31 cellular contexts compared by ENCODE assay signal in genomic region chr1:94827434-94827833, GRCh38. TPM values are rescaled to one million over a fixed set of nuclear protein-coding genes. Genes with fewer than 3 reads are reported as not detected.
"Had no signal": no experiment of that assay in that cellular context is flagged by ENCODE, and none has a peak within 500 bp of the region (broad histone marks: within the 10 kb centered on the region; RNA-seq: fewer than 3 reads in every experiment).

No MANE protein-coding gene starts in this region.

- H3K9me3 Mint-ChIP-seq: activated CD4-positive, alpha-beta T cell treated with anti-CD3 and anti-CD28 coated beads, Interleukin-2, amount 10 ng/mL, durations not matched to agents 7 days and 5 days; activated naive CD4-positive, alpha-beta T cell treated with anti-CD3 and anti-CD28 coated beads, Interleukin-2, amount 50 U/mL, for 24 hours; activated naive CD8-positive, alpha-beta T cell treated with anti-CD3 and anti-CD28 coated beads, Interleukin-2, amount 10 ng/mL, durations not matched to agents 7 days and 5 days; activated T-cell treated with anti-CD3 and anti-CD28 coated beads, Interleukin-2, amount 50 U/mL, for 24 hours; activated T-helper 2 cell treated with anti-CD3 and anti-CD28 coated beads, Interferon-gamma antibody, Interleukin-2, Interleukin-4, amounts not matched to agents 10 μg/mL and 5 μg/mL and 100 μg/mL, durations not matched to agents 14 hours and 24 hours and 36 hours; central memory CD8-positive, alpha-beta T cell; T-helper 1 cell treated with Interleukin-12 subunit alpha and Interleukin-12 subunit beta and Interleukin-4 antibody, amounts not matched to agents 30 μg/mL and 1 μg/mL, for 36 hours; T-helper 2 cell treated with Interferon-gamma antibody and Interleukin-4, amounts not matched to agents 5 μg/mL and 100 μg/mL, for 36 hours had no signal

- H3K4me3 Mint-ChIP-seq: activated CD4-positive, alpha-beta T cell treated with anti-CD3 and anti-CD28 coated beads for 36 hours; activated CD4-positive, alpha-beta T cell treated with anti-CD3 and anti-CD28 coated beads, Interleukin-2, amount 10 ng/mL, durations not matched to agents 7 days and 5 days; activated CD8-positive, alpha-beta T cell treated with anti-CD3 and anti-CD28 coated beads, Interleukin-2, amount 10 ng/mL, durations not matched to agents 7 days and 5 days; activated naive CD4-positive, alpha-beta T cell treated with anti-CD3 and anti-CD28 coated beads, Interleukin-2, amount 50 U/mL, for 24 hours; activated naive CD8-positive, alpha-beta T cell treated with anti-CD3 and anti-CD28 coated beads, Interleukin-2, amount 10 ng/mL, durations not matched to agents 7 days and 5 days; activated T-cell treated with anti-CD3 and anti-CD28 coated beads, Interleukin-2, amount 50 U/mL, for 24 hours; central memory CD8-positive, alpha-beta T cell; T-helper 1 cell treated with Interleukin-12 subunit alpha and Interleukin-12 subunit beta and Interleukin-4 antibody, amounts not matched to agents 30 μg/mL and 1 μg/mL, for 36 hours; T-helper 2 cell treated with Interferon-gamma antibody and Interleukin-4, amounts not matched to agents 5 μg/mL and 100 μg/mL, for 36 hours had no signal

- H3K9me3 ChIP-seq: ascending aorta had no signal

- H3K36me3 Mint-ChIP-seq: activated naive CD4-positive, alpha-beta T cell treated with anti-CD3 and anti-CD28 coated beads, Interleukin-2, amount 50 U/mL, for 24 hours; activated naive CD8-positive, alpha-beta T cell treated with anti-CD3 and anti-CD28 coated beads, Interleukin-2, amount 10 ng/mL, durations not matched to agents 7 days and 5 days had no signal

- H3K4me3 ChIP-seq: ascending aorta, cardiac muscle cell, PC-9 had no signal

- H3K4me1 Mint-ChIP-seq: activated CD4-positive, alpha-beta T cell treated with anti-CD3 and anti-CD28 coated beads for 36 hours; activated CD4-positive, alpha-beta T cell treated with anti-CD3 and anti-CD28 coated beads, Interleukin-2, amount 10 ng/mL, durations not matched to agents 7 days and 5 days; activated naive CD4-positive, alpha-beta T cell treated with anti-CD3 and anti-CD28 coated beads, Interleukin-2, amount 50 U/mL, for 24 hours; activated naive CD8-positive, alpha-beta T cell treated with anti-CD3 and anti-CD28 coated beads, Interleukin-2, amount 10 ng/mL, durations not matched to agents 7 days and 5 days; central memory CD8-positive, alpha-beta T cell had no signal

- H3K27ac Mint-ChIP-seq: activated CD4-positive, alpha-beta T cell treated with anti-CD3 and anti-CD28 coated beads for 36 hours; activated CD4-positive, alpha-beta T cell treated with anti-CD3 and anti-CD28 coated beads, Interleukin-2, amount 10 ng/mL, durations not matched to agents 7 days and 5 days; activated CD8-positive, alpha-beta T cell treated with anti-CD3 and anti-CD28 coated beads, Interleukin-2, amount 10 ng/mL, durations not matched to agents 7 days and 5 days; activated naive CD4-positive, alpha-beta T cell treated with anti-CD3 and anti-CD28 coated beads, Interleukin-2, amount 50 U/mL, for 24 hours; activated naive CD8-positive, alpha-beta T cell treated with anti-CD3 and anti-CD28 coated beads, Interleukin-2, amount 10 ng/mL, durations not matched to agents 7 days and 5 days; activated T-cell treated with anti-CD3 and anti-CD28 coated beads, Interleukin-2, amount 50 U/mL, for 24 hours; activated T-helper 2 cell treated with anti-CD3 and anti-CD28 coated beads, Interferon-gamma antibody, Interleukin-2, Interleukin-4, amounts not matched to agents 10 μg/mL and 5 μg/mL and 100 μg/mL, durations not matched to agents 14 hours and 24 hours and 36 hours; T-helper 1 cell treated with Interleukin-12 subunit alpha and Interleukin-12 subunit beta and Interleukin-4 antibody, amounts not matched to agents 30 μg/mL and 1 μg/mL, for 36 hours; T-helper 2 cell treated with Interferon-gamma antibody and Interleukin-4, amounts not matched to agents 5 μg/mL and 100 μg/mL, for 36 hours had no signal

- DNase-seq: activated CD4-positive, alpha-beta T cell treated with anti-CD3 and anti-CD28 coated beads for 36 hours; activated CD4-positive, alpha-beta T cell treated with anti-CD3 and anti-CD28 coated beads, Interleukin-2, amount 10 ng/mL, durations not matched to agents 7 days and 5 days; activated CD4-positive, alpha-beta T cell treated with anti-CD3 and anti-CD28 coated beads, Interleukin-2, amount 50 U/mL, for 48 hours; activated CD8-positive, alpha-beta T cell treated with anti-CD3 and anti-CD28 coated beads, Interleukin-2, amount 10 ng/mL, durations not matched to agents 7 days and 5 days; activated gamma-delta T cell; activated naive CD4-positive, alpha-beta T cell treated with Interleukin-2 at 50 U/mL for 16 hours; activated naive CD8-positive, alpha-beta T cell treated with anti-CD3 and anti-CD28 coated beads, Interleukin-2, amount 10 ng/mL, durations not matched to agents 7 days and 5 days; activated T-cell treated with anti-CD3 and anti-CD28 coated beads, Interleukin-2, amount 50 U/mL, for 24 hours; amygdala; MM.1S; MV-4-11; NCI-H1092; NCI-H1436 treated with DMSO at 0.1 percent for 48 hours; NCI-H1694 treated with DMSO at 0.1 percent for 48 hours; NCI-H2081; NCI-H2171 treated with DMSO at 0.1 percent for 48 hours; NCI-H2227 treated with DMSO at 0.1 percent for 48 hours; NCI-H446; NCI-H510A treated with DMSO at 0.1 percent for 48 hours had no signal

- H3K36me3 ChIP-seq: cardiac muscle cell had no signal

- H3K4me1 ChIP-seq: ascending aorta had no signal

- ATAC-seq: activated CD4-positive, alpha-beta T cell treated with anti-CD3 and anti-CD28 coated beads for 36 hours; activated CD8-positive, alpha-beta T cell treated with anti-CD3 and anti-CD28 coated beads, Interleukin-2, amount 10 ng/mL, durations not matched to agents 7 days and 5 days; Right ventricle myocardium inferior had no signal

- H3K27ac ChIP-seq: ascending aorta, cardiac muscle cell, KMS-11, PC-9, RWPE1 had no signal

- H3K27me3 ChIP-seq: ascending aorta had no signal

RNA-seq across cellular contexts. Expression of gene SLC44A3, which starts 7.3 kb away (rescaled TPM):
- total RNA-seq: activated CD4-positive, alpha-beta T cell treated with anti-CD3 and anti-CD28 coated beads for 36 hours; activated CD8-positive, alpha-beta T cell treated with anti-CD3 and anti-CD28 coated beads, Interleukin-2, amount 10 ng/mL, durations not matched to agents 7 days and 5 days; activated T-helper 2 cell treated with anti-CD3 and anti-CD28 coated beads, Interferon-gamma antibody, Interleukin-2, Interleukin-4, amounts not matched to agents 10 μg/mL and 5 μg/mL and 100 μg/mL, durations not matched to agents 14 hours and 24 hours and 36 hours; ascending aorta; OCI-LY7 had no signal
